1 cellular context compared by ENCODE assay signal in the genomic region with DNA sequence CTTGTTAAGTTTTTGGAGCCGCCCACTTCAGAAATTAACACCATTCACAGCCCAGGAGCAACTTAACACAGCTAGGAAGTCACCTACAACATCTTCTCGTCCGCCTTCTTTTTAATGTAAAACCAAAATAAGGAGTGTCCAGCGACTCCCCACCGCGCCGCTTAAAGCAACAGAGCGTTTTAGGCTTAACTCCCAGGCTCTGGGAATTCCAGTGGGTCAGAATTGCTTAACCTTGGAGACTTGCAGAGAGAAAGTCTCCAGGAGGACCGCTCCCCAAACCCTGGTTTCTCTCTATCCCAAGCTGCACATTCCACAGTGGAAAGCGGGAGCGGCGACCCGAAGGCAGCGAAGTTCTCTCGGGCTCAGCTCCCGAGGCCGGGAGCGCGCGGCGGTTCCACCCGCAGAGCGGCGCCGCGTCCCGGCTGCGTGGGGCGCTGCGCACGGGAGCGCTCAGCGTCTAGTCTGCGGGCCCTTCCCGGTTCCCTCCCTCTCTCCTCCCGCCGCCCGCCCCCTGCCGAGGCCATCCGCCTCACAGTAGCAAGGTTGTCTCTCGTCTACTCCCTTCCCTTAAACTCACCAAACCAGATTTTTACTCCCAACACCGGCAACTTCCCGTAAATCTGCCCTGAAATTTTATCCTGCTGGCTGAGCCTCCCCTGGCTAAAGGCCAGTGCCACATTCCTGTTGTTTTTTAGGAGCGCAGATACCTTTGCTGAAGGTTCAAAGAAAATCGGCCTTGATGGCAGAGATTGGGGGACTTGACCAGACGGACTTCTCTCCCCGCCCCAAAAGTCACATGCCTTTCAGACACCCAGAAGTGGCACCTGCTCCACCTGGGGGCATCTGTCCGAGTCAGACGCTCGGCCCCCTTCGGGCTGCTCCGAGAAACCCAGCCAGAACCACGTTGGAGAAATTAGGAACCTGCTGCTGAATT.
TF ChIP-seq lines count a peak whose summit lies in the region.

TSS of gene RBM47 (minus strand) at position 464 of the 934 bp plus-strand sequence. CDS start 190,971 bp downstream, outside the sequence.

TF ChIP-seq in GM12878, 131 proteins besides CTCF, POLR2A, EP300 and RAD21 (continued from another document):
- TF ChIP-seq, protein P1, sequence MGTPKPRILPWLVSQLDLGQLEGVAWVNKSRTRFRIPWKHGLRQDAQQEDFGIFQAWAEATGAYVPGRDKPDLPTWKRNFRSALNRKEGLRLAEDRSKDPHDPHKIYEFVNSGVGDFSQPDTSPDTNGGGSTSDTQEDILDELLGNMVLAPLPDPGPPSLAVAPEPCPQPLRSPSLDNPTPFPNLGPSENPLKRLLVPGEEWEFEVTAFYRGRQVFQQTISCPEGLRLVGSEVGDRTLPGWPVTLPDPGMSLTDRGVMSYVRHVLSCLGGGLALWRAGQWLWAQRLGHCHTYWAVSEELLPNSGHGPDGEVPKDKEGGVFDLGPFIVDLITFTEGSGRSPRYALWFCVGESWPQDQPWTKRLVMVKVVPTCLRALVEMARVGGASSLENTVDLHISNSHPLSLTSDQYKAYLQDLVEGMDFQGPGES (IDR thresholded peaks at IDR 0.05): no peak
- TF ChIP-seq MXI1 (IDR thresholded peaks at IDR 0.05; ENCODE audit: low read depth, low read length): peak; percentile 72; the same call in 1 of the 2 replicates
- TF ChIP-seq MTA2 (IDR thresholded peaks at IDR 0.05; ENCODE audit: low read depth): peak; percentile 39; the same call in 1 of the 2 replicates
- no peak for TF ChIP-seq CHD2 (IDR thresholded peaks at IDR 0.05; ENCODE audit: borderline replicate concordance, low read depth, low read length)
- no peak for TF ChIP-seq SIN3A (IDR thresholded peaks at IDR 0.05; ENCODE audit: low read depth, low read length)
- peak; percentile 7; the same call in 1 of the 2 replicates for TF ChIP-seq PAX5 (IDR thresholded peaks at IDR 0.05; ENCODE audit: borderline replicate concordance, low read depth, low read length)
- TF ChIP-seq, protein P2, sequence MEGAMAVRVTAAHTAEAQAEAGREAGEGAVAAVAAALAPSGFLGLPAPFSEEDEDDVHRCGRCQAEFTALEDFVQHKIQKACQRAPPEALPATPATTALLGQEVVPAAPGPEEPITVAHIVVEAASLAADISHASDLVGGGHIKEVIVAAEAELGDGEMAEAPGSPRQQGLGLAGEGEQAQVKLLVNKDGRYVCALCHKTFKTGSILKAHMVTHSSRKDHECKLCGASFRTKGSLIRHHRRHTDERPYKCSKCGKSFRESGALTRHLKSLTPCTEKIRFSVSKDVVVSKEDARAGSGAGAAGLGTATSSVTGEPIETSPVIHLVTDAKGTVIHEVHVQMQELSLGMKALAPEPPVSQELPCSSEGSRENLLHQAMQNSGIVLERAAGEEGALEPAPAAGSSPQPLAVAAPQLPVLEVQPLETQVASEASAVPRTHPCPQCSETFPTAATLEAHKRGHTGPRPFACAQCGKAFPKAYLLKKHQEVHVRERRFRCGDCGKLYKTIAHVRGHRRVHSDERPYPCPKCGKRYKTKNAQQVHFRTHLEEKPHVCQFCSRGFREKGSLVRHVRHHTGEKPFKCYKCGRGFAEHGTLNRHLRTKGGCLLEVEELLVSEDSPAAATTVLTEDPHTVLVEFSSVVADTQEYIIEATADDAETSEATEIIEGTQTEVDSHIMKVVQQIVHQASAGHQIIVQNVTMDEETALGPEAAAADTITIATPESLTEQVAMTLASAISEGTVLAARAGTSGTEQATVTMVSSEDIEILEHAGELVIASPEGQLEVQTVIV (IDR thresholded peaks at IDR 0.05; ENCODE audit: borderline replicate concordance, partially characterized antibody): no peak
- peak; percentile 90 for TF ChIP-seq IKZF1 (conservative IDR thresholded peaks at IDR 0.05)
- TF ChIP-seq, protein P3, sequence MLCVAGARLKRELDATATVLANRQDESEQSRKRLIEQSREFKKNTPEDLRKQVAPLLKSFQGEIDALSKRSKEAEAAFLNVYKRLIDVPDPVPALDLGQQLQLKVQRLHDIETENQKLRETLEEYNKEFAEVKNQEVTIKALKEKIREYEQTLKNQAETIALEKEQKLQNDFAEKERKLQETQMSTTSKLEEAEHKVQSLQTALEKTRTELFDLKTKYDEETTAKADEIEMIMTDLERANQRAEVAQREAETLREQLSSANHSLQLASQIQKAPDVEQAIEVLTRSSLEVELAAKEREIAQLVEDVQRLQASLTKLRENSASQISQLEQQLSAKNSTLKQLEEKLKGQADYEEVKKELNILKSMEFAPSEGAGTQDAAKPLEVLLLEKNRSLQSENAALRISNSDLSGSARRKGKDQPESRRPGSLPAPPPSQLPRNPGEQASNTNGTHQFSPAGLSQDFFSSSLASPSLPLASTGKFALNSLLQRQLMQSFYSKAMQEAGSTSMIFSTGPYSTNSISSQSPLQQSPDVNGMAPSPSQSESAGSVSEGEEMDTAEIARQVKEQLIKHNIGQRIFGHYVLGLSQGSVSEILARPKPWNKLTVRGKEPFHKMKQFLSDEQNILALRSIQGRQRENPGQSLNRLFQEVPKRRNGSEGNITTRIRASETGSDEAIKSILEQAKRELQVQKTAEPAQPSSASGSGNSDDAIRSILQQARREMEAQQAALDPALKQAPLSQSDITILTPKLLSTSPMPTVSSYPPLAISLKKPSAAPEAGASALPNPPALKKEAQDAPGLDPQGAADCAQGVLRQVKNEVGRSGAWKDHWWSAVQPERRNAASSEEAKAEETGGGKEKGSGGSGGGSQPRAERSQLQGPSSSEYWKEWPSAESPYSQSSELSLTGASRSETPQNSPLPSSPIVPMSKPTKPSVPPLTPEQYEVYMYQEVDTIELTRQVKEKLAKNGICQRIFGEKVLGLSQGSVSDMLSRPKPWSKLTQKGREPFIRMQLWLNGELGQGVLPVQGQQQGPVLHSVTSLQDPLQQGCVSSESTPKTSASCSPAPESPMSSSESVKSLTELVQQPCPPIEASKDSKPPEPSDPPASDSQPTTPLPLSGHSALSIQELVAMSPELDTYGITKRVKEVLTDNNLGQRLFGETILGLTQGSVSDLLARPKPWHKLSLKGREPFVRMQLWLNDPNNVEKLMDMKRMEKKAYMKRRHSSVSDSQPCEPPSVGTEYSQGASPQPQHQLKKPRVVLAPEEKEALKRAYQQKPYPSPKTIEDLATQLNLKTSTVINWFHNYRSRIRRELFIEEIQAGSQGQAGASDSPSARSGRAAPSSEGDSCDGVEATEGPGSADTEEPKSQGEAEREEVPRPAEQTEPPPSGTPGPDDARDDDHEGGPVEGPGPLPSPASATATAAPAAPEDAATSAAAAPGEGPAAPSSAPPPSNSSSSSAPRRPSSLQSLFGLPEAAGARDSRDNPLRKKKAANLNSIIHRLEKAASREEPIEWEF (IDR thresholded peaks at IDR 0.05; ENCODE audit: insufficient replicate concordance, low read depth, low read length): peak; percentile 33
- TF ChIP-seq RBBP5 (conservative IDR thresholded peaks at IDR 0.05): 0 out of 2 replicates have a peak, but pooled peaks have one; percentile 10
- TF ChIP-seq, protein P4, sequence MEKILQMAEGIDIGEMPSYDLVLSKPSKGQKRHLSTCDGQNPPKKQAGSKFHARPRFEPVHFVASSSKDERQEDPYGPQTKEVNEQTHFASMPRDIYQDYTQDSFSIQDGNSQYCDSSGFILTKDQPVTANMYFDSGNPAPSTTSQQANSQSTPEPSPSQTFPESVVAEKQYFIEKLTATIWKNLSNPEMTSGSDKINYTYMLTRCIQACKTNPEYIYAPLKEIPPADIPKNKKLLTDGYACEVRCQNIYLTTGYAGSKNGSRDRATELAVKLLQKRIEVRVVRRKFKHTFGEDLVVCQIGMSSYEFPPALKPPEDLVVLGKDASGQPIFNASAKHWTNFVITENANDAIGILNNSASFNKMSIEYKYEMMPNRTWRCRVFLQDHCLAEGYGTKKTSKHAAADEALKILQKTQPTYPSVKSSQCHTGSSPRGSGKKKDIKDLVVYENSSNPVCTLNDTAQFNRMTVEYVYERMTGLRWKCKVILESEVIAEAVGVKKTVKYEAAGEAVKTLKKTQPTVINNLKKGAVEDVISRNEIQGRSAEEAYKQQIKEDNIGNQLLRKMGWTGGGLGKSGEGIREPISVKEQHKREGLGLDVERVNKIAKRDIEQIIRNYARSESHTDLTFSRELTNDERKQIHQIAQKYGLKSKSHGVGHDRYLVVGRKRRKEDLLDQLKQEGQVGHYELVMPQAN (conservative IDR thresholded peaks at IDR 0.05): peak; percentile 69
- TF ChIP-seq NR2C1 (IDR thresholded peaks at IDR 0.05): no peak
- peak; percentile 53 for TF ChIP-seq BACH1 (IDR thresholded peaks at IDR 0.05; ENCODE audit: borderline replicate concordance)
- TF ChIP-seq KLF5 (IDR thresholded peaks at IDR 0.05; ENCODE audit: partially characterized antibody): no peak
- no peak for TF ChIP-seq SREBF2 (IDR thresholded peaks at IDR 0.05; ENCODE audit: low read length)
- no peak; the same call in 1 of the 2 replicates for TF ChIP-seq TARDBP (IDR thresholded peaks at IDR 0.05; ENCODE audit: borderline replicate concordance)
- 0 out of 2 replicates have a peak, but pooled peaks have one; percentile 41 for TF ChIP-seq TBL1XR1 (IDR thresholded peaks at IDR 0.05; ENCODE audit: low read depth, low read length)
- TF ChIP-seq ZNF384 (IDR thresholded peaks at IDR 0.05; ENCODE audit: borderline replicate concordance, low read depth, low read length): no peak
- no peak for TF ChIP-seq RCOR1 (conservative IDR thresholded peaks at IDR 0.05; ENCODE audit: low read depth, low read length)
- TF ChIP-seq CREM (IDR thresholded peaks at IDR 0.05; ENCODE audit: low read depth): 0 out of 2 replicates have a peak, but pooled peaks have one; percentile 8
- TF ChIP-seq ZNF24 (IDR thresholded peaks at IDR 0.05): no peak
- TF ChIP-seq HDGF (IDR thresholded peaks at IDR 0.05): 0 out of 2 replicates have a peak, but pooled peaks have one; percentile 25
- TF ChIP-seq BHLHE40 (IDR thresholded peaks at IDR 0.05; ENCODE audit: borderline replicate concordance in 1 of 2, low read depth in 2 of 2, low read length in 1 of 2): peak; percentile 69 to 91; a peak in 3 of 4 replicates
TF ChIP-seq in GM12878: peak in this region for 41.
